Comparison of ENCODE assay signal across 7 cellular contexts in genomic region chr10:132408367-132408781, GRCh38. TPM values are rescaled to one million over a fixed set of nuclear protein-coding genes. Genes with fewer than 3 reads are reported as not detected.
DNase-seq lines count a peak whose midpoint lies in the region; ATAC-seq, FAIRE-seq and TF ChIP-seq lines count a peak whose summit lies in the region.

No MANE protein-coding gene starts in this region.

- no peaks in the 10 kb centered on the region for H3K9me3 ChIP-seq in breast epithelium
- no peaks in the 10 kb centered on the region for H3K9me3 ChIP-seq in HepG2 (ENCODE audit: low read length)
- no peaks in the 10 kb centered on the region for H3K9me3 ChIP-seq in stomach smooth muscle (ENCODE audit: control insufficient read depth in 2 of 2, low read length in 2 of 2)

- H3K79me2 ChIP-seq in HepG2 (ENCODE audit: insufficient read depth, low read length), result no peaks in the 10 kb centered on the region

- DNase-seq in LNCaP clone FGC (ENCODE audit: low read depth) (no peak), breast epithelium (ENCODE audit: low spot score in 2 of 2) (no peak), HepG2 (ENCODE audit: low spot score) (no peak), occipital lobe (lab: John Stamatoyannopoulos, UW) (no peak)
- no peak for DNase-seq in activated CD4-positive, CD25-positive, alpha-beta regulatory T cell (lab: John Stamatoyannopoulos, UW)

- no peak overlapping the region for H2AFZ ChIP-seq in HepG2 (ENCODE audit: low read length)

- TF ChIP-seq POLR2A in breast epithelium (IDR thresholded peaks at IDR 0.05) (no peak), HepG2 (IDR thresholded peaks at IDR 0.05; ENCODE audit: insufficient read depth in 1 of 2, low read depth in 2 of 2, low read length in 2 of 2) (no peak)

- no TSS peak for BruUV-seq in HepG2 (replicated peaks; lab: Mats Ljungman, UMichigan)

- no peak for FAIRE-seq in HepG2 (lab: Jason Lieb, UNC)

- peak overlapping the region; percentile 57 for H3K4me3 ChIP-seq in LNCaP clone FGC (ENCODE audit: low read depth, low read length)
- H3K4me3 ChIP-seq in breast epithelium, result peak overlapping the region in 2 of 3 donors; percentile 43 to 61
- no peak overlapping the region for H3K4me3 ChIP-seq in HepG2 (replicated peaks in 1 of 3; ENCODE audit: insufficient read depth in 1 of 3, low read depth in 2 of 3, low read length in 3 of 3)
- peak overlapping the region in 1 of 2 donors; percentile 66 for H3K4me3 ChIP-seq in stomach smooth muscle (ENCODE audit: low read length in 2 of 2)

- H3K36me3 ChIP-seq in breast epithelium, result no peaks in the 10 kb centered on the region
- no peaks in the 10 kb centered on the region for H3K36me3 ChIP-seq in HepG2 (replicated peaks in 1 of 2; ENCODE audit: control insufficient read depth in 1 of 2, insufficient read depth in 2 of 2, low read length in 2 of 2)
- H3K36me3 ChIP-seq in stomach smooth muscle (ENCODE audit: control insufficient read depth in 2 of 2, insufficient read depth in 2 of 2, low read length in 2 of 2), result peaks cover 10 to 13% of the 10 kb centered on the region in 2 donors

- intact Hi-C loops in breast epithelium (cut with DNase I; ENCODE audit: low total_unique reads), result no loop called here
- intact Hi-C loops in HepG2 (cut with micrococcal nuclease; ENCODE audit: unreplicated experiment), result no loop called here

- H3K9ac ChIP-seq in HepG2 (ENCODE audit: insufficient read depth, low read depth, low read length), result no peak overlapping the region
- H3K9ac ChIP-seq in stomach smooth muscle (ENCODE audit: low read length in 2 of 2), result peak overlapping the region; percentile 36 to 57

- POLR2A ChIA-PET in HepG2 (lab: Yijun Ruan, JAX), result interaction anchor here (1.1 kb wide), 1 partner anchor 11 kb away, joined by 3 read pairs; no protein-coding TSS in a partner anchor

- no peaks in the 10 kb centered on the region for H4K20me1 ChIP-seq in HepG2 (ENCODE audit: insufficient read depth, low read length)

- no peak for ATAC-seq in HepG2
- ATAC-seq in GM18867 (IDR thresholded peaks at IDR 0.05; ENCODE audit: unreplicated experiment), result no peak

- H3K27ac ChIP-seq in breast epithelium (peak overlapping the region; percentile 94 to 97), HepG2 (ENCODE audit: extremely low read length, insufficient read depth, low read length) (no peak overlapping the region), stomach smooth muscle (ENCODE audit: low read length) (peak overlapping the region; percentile 76)

- CTCF ChIA-PET in HepG2 (lab: Yijun Ruan, JAX; ENCODE audit: low intra/inter-chr PET ratio, low total read pairs), result no interaction called here

- no peak overlapping the region for H3K4me2 ChIP-seq in HepG2 (ENCODE audit: low read depth, low read length)

- no peak for TF ChIP-seq RAD21 in HepG2 (CRISPR knock-in tag; IDR thresholded peaks at IDR 0.05)

- in situ Hi-C loops in HepG2 (cut with HindIII; ENCODE audit: extremely low pct_ligation_motif_present, low pct_unique_long_range_greater_than_20kb), result no loop called here

- H3K27me3 ChIP-seq in breast epithelium (no peaks in the 10 kb centered on the region), HepG2 (ENCODE audit: control insufficient read depth in 1 of 2, insufficient read depth in 2 of 2, low read length in 2 of 2) (no peaks in the 10 kb centered on the region; a peak in 1 of 5 replicates), stomach smooth muscle (ENCODE audit: control insufficient read depth in 1 of 2, insufficient read depth in 2 of 2, low read length in 2 of 2) (no peaks in the 10 kb centered on the region)

- TF ChIP-seq CTCF in LNCaP clone FGC (IDR thresholded peaks at IDR 0.05; ENCODE audit: control insufficient read depth, extremely low read depth, insufficient read depth), result no peak
- no peak for TF ChIP-seq CTCF in breast epithelium (IDR thresholded peaks at IDR 0.05)
- TF ChIP-seq CTCF in HepG2 (CRISPR knock-in tag; IDR thresholded peaks at IDR 0.05), result no peak

- TF ChIP-seq EP300 in HepG2 (IDR thresholded peaks at IDR 0.05; ENCODE audit: low read depth in 2 of 2, low read length in 2 of 2) (no peak), HepG2 (CRISPR knock-in tag; IDR thresholded peaks at IDR 0.05; ENCODE audit: borderline replicate concordance) (no peak)

- H3K4me1 ChIP-seq in breast epithelium (peaks cover 2 to 37% of the 10 kb centered on the region in 2 donors), HepG2 (ENCODE audit: insufficient read depth, low read length) (peaks cover 38% of the 10 kb centered on the region), stomach smooth muscle (ENCODE audit: control insufficient read depth, insufficient read depth, low read length) (peaks cover 54% of the 10 kb centered on the region)

- no CpG with 5 or more reads among the region's 20 CpGs for WGBS in HepG2 (ENCODE audit: low lambda C conversion rate)

TF ChIP-seq in HepG2, 621 proteins besides CTCF, POLR2A, EP300 and RAD21 (continues in another document):
- TF ChIP-seq KLF6 (CRISPR knock-in tag; IDR thresholded peaks at IDR 0.05) (no peak), IRX3 (CRISPR knock-in tag; IDR thresholded peaks at IDR 0.05; ENCODE audit: borderline replicate concordance, low read depth) (no peak), KDM6A (CRISPR knock-in tag; IDR thresholded peaks at IDR 0.05; ENCODE audit: low read depth) (no peak), ZNF263 (CRISPR knock-in tag; IDR thresholded peaks at IDR 0.05) (peak; percentile 33), ZFP36L2 (CRISPR knock-in tag; IDR thresholded peaks at IDR 0.05) (no peak), ZNF891 (CRISPR knock-in tag; IDR thresholded peaks at IDR 0.05) (no peak), ZFX (CRISPR knock-in tag; IDR thresholded peaks at IDR 0.05; ENCODE audit: low read depth) (no peak), FOXK1 (CRISPR knock-in tag; IDR thresholded peaks at IDR 0.05; ENCODE audit: borderline replicate concordance, low read depth) (no peak)
- TF ChIP-seq, protein P1, sequence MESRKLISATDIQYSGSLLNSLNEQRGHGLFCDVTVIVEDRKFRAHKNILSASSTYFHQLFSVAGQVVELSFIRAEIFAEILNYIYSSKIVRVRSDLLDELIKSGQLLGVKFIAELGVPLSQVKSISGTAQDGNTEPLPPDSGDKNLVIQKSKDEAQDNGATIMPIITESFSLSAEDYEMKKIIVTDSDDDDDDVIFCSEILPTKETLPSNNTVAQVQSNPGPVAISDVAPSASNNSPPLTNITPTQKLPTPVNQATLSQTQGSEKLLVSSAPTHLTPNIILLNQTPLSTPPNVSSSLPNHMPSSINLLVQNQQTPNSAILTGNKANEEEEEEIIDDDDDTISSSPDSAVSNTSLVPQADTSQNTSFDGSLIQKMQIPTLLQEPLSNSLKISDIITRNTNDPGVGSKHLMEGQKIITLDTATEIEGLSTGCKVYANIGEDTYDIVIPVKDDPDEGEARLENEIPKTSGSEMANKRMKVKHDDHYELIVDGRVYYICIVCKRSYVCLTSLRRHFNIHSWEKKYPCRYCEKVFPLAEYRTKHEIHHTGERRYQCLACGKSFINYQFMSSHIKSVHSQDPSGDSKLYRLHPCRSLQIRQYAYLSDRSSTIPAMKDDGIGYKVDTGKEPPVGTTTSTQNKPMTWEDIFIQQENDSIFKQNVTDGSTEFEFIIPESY (CRISPR knock-in tag; IDR thresholded peaks at IDR 0.05), result peak; percentile 67; the same call in 1 of the 2 replicates
- TF ChIP-seq, protein P2, sequence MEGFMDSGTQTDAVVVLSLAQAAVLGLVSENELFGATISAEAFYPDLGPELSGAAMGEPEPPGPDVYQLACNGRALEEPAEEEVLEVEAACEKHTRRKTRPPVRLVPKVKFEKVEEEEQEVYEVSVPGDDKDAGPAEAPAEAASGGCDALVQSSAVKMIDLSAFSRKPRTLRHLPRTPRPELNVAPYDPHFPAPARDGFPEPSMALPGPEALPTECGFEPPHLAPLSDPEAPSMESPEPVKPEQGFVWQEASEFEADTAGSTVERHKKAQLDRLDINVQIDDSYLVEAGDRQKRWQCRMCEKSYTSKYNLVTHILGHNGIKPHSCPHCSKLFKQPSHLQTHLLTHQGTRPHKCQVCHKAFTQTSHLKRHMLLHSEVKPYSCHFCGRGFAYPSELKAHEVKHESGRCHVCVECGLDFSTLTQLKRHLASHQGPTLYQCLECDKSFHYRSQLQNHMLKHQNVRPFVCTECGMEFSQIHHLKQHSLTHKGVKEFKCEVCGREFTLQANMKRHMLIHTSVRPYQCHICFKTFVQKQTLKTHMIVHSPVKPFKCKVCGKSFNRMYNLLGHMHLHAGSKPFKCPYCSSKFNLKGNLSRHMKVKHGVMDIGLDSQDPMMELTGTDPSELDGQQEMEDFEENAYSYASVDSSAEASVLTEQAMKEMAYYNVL (CRISPR knock-in tag; IDR thresholded peaks at IDR 0.05; ENCODE audit: borderline replicate concordance), result no peak

RNA-seq across cellular contexts. Expression of gene PWWP2B, which starts 11.4 kb away (rescaled TPM):
- total RNA-seq in breast epithelium (10 to 100 TPM; 10.7 to 15.5 (median 13.4) TPM), HepG2 (2016; rRNA removed; fragmentation: Illumina TruSeq; extraction: Trizol) (3.5 and 4.7 TPM in 2 replicates), occipital lobe (5.6 TPM)
- total RNA-seq in HepG2 (2016; cell fraction: cytosol; rRNA removed; fragmentation: Illumina TruSeq; extraction: Trizol; ENCODE audit: low read depth), result 1.3 and 1.8 TPM in 2 replicates
- total RNA-seq in HepG2 (2016; cell fraction: insoluble cytoplasmic fraction; rRNA removed; fragmentation: Illumina TruSeq; extraction: Trizol), result 3.2 and 5.1 TPM in 2 replicates
- total RNA-seq in HepG2 (2016; cell fraction: membrane; rRNA removed; fragmentation: Illumina TruSeq; extraction: Trizol), result 3.2 and 3.7 TPM in 2 replicates
- total RNA-seq in HepG2 (2016; cell fraction: nucleus; rRNA removed; fragmentation: Illumina TruSeq; extraction: Trizol), result 2.9 and 3.1 TPM in 2 replicates
- polyA plus RNA-seq in HepG2 (2011; rRNA removed), result 2.3 and 3.7 TPM in 2 replicates
- polyA plus RNA-seq in HepG2 (2011; cell fraction: cytosol; rRNA removed), result 3.1 and 4.4 TPM in 2 replicates
- 12.7 and 14.5 TPM in 2 replicates for polyA plus RNA-seq in HepG2 (2011; cell fraction: nucleus; rRNA removed)
- polyA plus RNA-seq in HepG2 (2012), result 2.3 and 4.1 TPM in 2 replicates
- polyA plus RNA-seq in HepG2 (2016; cell fraction: cytosol; fragmentation: Illumina TruSeq; extraction: Trizol; ENCODE audit: low read depth), result 1.2 and 1.3 TPM in 2 replicates
- 2.8 and 3.2 TPM in 2 replicates for polyA plus RNA-seq in HepG2 (2016; cell fraction: insoluble cytoplasmic fraction; fragmentation: Illumina TruSeq; extraction: Trizol; ENCODE audit: low read depth)
- 2.2 and 2.3 TPM in 2 replicates for polyA plus RNA-seq in HepG2 (2016; cell fraction: membrane; fragmentation: Illumina TruSeq; extraction: Trizol; ENCODE audit: low read depth)
- polyA plus RNA-seq in HepG2 (2016; cell fraction: nucleus; fragmentation: Illumina TruSeq; extraction: Trizol; ENCODE audit: insufficient read depth, low read depth), result 5.4 and 5.6 TPM in 2 replicates
- 3.9 and 6.3 TPM in 2 replicates for polyA minus RNA-seq in HepG2 (2011; rRNA and poly(A)+ RNA removed; ENCODE audit: low replicate concordance)
- 4.8 and 5.9 TPM in 2 replicates for polyA minus RNA-seq in HepG2 (2011; cell fraction: cytosol; rRNA and poly(A)+ RNA removed)
- polyA minus RNA-seq in HepG2 (2011; cell fraction: nucleus; rRNA and poly(A)+ RNA removed), result 2.7 and 3.5 TPM in 2 replicates

Comparison
In these comparisons a context has a peak if more than half of its experiments do, and no peak if none do; other contexts are left out.
1. H3K4me3 ChIP-seq: peak in LNCaP clone FGC (single experiment) and breast epithelium (2 of 3); none in HepG2 (0 of 3).